In the genomic region with DNA sequence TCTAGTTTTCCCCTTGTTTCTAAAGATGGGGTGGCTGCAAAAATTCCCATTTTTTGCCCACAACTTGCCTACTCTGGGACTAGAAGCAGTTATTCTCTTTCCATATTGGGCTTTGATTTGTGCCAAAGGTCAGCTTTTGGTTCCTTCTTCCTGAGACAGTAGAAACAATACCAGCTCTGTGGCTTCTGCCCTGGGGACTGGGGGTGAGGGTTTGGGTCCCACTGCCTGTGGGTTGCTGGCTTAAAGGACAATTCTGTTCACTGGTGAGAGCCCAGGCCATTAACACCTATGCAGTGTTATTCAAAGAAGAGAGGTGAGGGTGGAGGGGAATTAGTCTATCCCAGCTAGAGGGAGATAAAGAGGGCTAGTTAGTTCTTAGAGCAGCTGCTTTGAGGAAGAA, we compare ENCODE assay signal across 22 cellular contexts.
"Had no signal": no experiment of that assay in that cellular context is flagged by ENCODE, and none has a peak within 500 bp of the region (broad histone marks: within the 10 kb centered on the region; RNA-seq: fewer than 3 reads in every experiment).

No MANE protein-coding gene starts in this region.

- DNase-seq: activated B cell treated with CpG ODN at 0.5 μM for 24 hours; activated CD4-positive, alpha-beta memory T cell treated with anti-CD3 and anti-CD28 coated beads, Interleukin-2, amount 10 ng/mL, durations not matched to agents 7 days and 5 days; activated CD4-positive, alpha-beta T cell treated with anti-CD3 and anti-CD28 coated beads for 1 hour; activated CD4-positive, alpha-beta T cell treated with anti-CD3 and anti-CD28 coated beads, Interleukin-2, amount 50 U/mL, for 1 hour; activated gamma-delta T cell treated with Interleukin-2 at 50 U/mL for 16 hours; activated naive CD4-positive, alpha-beta T cell treated with anti-CD3 and anti-CD28 coated beads, Interleukin-2, amount 10 ng/mL, durations not matched to agents 7 days and 5 days; activated naive CD8-positive, alpha-beta T cell treated with anti-CD3 and anti-CD28 coated beads, Interleukin-2, amount 10 ng/mL, durations not matched to agents 7 days and 5 days; activated T-cell treated with anti-CD3 and anti-CD28 coated beads for 4 hours; activated T-cell treated with anti-CD3 and anti-CD28 coated beads, Interleukin-2, amount 50 U/mL, for 48 hours; adrenal gland; anterior cingulate cortex; central memory CD4-positive, alpha-beta T cell; KG1; NCI-H1092 treated with DMSO at 0.1 percent for 48 hours; NCI-H1417 treated with DMSO at 0.1 percent for 48 hours; NCI-H1694; NCI-H2029 treated with DMSO at 0.1 percent for 48 hours; NCI-H446; NCI-H524; SHP77 treated with DMSO at 0.1 percent for 48 hours had no signal

- H3K36me3 Mint-ChIP-seq: activated naive CD4-positive, alpha-beta T cell treated with anti-CD3 and anti-CD28 coated beads, Interleukin-2, amount 10 ng/mL, durations not matched to agents 7 days and 5 days had no signal

- H3K27me3 Mint-ChIP-seq: activated B cell treated with CpG ODN at 0.5 μM for 24 hours; activated CD4-positive, alpha-beta memory T cell treated with anti-CD3 and anti-CD28 coated beads, Interleukin-2, amount 10 ng/mL, durations not matched to agents 7 days and 5 days; activated naive CD4-positive, alpha-beta T cell treated with anti-CD3 and anti-CD28 coated beads, Interleukin-2, amount 10 ng/mL, durations not matched to agents 7 days and 5 days; activated naive CD8-positive, alpha-beta T cell treated with anti-CD3 and anti-CD28 coated beads, Interleukin-2, amount 10 ng/mL, durations not matched to agents 7 days and 5 days had no signal

- H3K9me3 ChIP-seq: adrenal gland had no signal

- H3K27ac Mint-ChIP-seq: activated B cell treated with CpG ODN at 0.5 μM for 24 hours; activated CD4-positive, alpha-beta memory T cell treated with anti-CD3 and anti-CD28 coated beads, Interleukin-2, amount 10 ng/mL, durations not matched to agents 7 days and 5 days; activated naive CD4-positive, alpha-beta T cell treated with anti-CD3 and anti-CD28 coated beads, Interleukin-2, amount 10 ng/mL, durations not matched to agents 7 days and 5 days; activated naive CD8-positive, alpha-beta T cell treated with anti-CD3 and anti-CD28 coated beads, Interleukin-2, amount 10 ng/mL, durations not matched to agents 7 days and 5 days; activated T-helper 2 cell treated with anti-CD3 and anti-CD28 coated beads, Interferon-gamma antibody, Interleukin-2, Interleukin-4, amounts not matched to agents 10 μg/mL and 5 μg/mL and 100 μg/mL, durations not matched to agents 14 hours and 24 hours and 36 hours; T-helper 1 cell treated with Interleukin-12 subunit alpha and Interleukin-12 subunit beta and Interleukin-4 antibody, amounts not matched to agents 30 μg/mL and 1 μg/mL, for 36 hours had no signal

- H3K4me3 Mint-ChIP-seq: activated B cell treated with CpG ODN at 0.5 μM for 24 hours; activated CD4-positive, alpha-beta memory T cell treated with anti-CD3 and anti-CD28 coated beads, Interleukin-2, amount 10 ng/mL, durations not matched to agents 7 days and 5 days; activated naive CD4-positive, alpha-beta T cell treated with anti-CD3 and anti-CD28 coated beads, Interleukin-2, amount 10 ng/mL, durations not matched to agents 7 days and 5 days; activated naive CD8-positive, alpha-beta T cell treated with anti-CD3 and anti-CD28 coated beads, Interleukin-2, amount 10 ng/mL, durations not matched to agents 7 days and 5 days; T-helper 1 cell treated with Interleukin-12 subunit alpha and Interleukin-12 subunit beta and Interleukin-4 antibody, amounts not matched to agents 30 μg/mL and 1 μg/mL, for 36 hours had no signal

- H3K9me3 Mint-ChIP-seq: activated B cell treated with CpG ODN at 0.5 μM for 24 hours; activated CD4-positive, alpha-beta memory T cell treated with anti-CD3 and anti-CD28 coated beads, Interleukin-2, amount 10 ng/mL, durations not matched to agents 7 days and 5 days; activated naive CD4-positive, alpha-beta T cell treated with anti-CD3 and anti-CD28 coated beads, Interleukin-2, amount 10 ng/mL, durations not matched to agents 7 days and 5 days; activated naive CD8-positive, alpha-beta T cell treated with anti-CD3 and anti-CD28 coated beads, Interleukin-2, amount 10 ng/mL, durations not matched to agents 7 days and 5 days; activated T-helper 2 cell treated with anti-CD3 and anti-CD28 coated beads, Interferon-gamma antibody, Interleukin-2, Interleukin-4, amounts not matched to agents 10 μg/mL and 5 μg/mL and 100 μg/mL, durations not matched to agents 14 hours and 24 hours and 36 hours; T-helper 1 cell treated with Interleukin-12 subunit alpha and Interleukin-12 subunit beta and Interleukin-4 antibody, amounts not matched to agents 30 μg/mL and 1 μg/mL, for 36 hours had no signal

- H3K27me3 ChIP-seq: adrenal gland had no signal

- H3K4me3 ChIP-seq: adrenal gland had no signal

- H3K36me3 ChIP-seq: adrenal gland had no signal

- H3K4me1 Mint-ChIP-seq: activated B cell treated with CpG ODN at 0.5 μM for 24 hours; activated CD4-positive, alpha-beta memory T cell treated with anti-CD3 and anti-CD28 coated beads, Interleukin-2, amount 10 ng/mL, durations not matched to agents 7 days and 5 days; activated naive CD4-positive, alpha-beta T cell treated with anti-CD3 and anti-CD28 coated beads, Interleukin-2, amount 10 ng/mL, durations not matched to agents 7 days and 5 days; activated naive CD8-positive, alpha-beta T cell treated with anti-CD3 and anti-CD28 coated beads, Interleukin-2, amount 10 ng/mL, durations not matched to agents 7 days and 5 days had no signal
